Comparison of ENCODE assay signal across 15 cellular contexts in genomic region chr10:25382029-25382810, GRCh38.
"Had no signal": no experiment of that assay in that cellular context is flagged by ENCODE, and none has a peak within 500 bp of the region (broad histone marks: within the 10 kb centered on the region; RNA-seq: fewer than 3 reads in every experiment).

No MANE protein-coding gene starts in this region.

- H3K27me3 Mint-ChIP-seq: activated B cell treated with CpG ODN at 0.5 μM for 24 hours; activated CD4-positive, alpha-beta T cell treated with anti-CD3 and anti-CD28 coated beads, Interleukin-2, amount 10 ng/mL, durations not matched to agents 24 days and 14 days; type B pancreatic cell had no signal

- H3K9me3 Mint-ChIP-seq: type B pancreatic cell had no signal

- ATAC-seq: gastroesophageal sphincter, natural killer cell had no signal

- H3K4me1 Mint-ChIP-seq: activated B cell treated with CpG ODN at 0.5 μM for 24 hours; activated CD4-positive, alpha-beta T cell treated with anti-CD3 and anti-CD28 coated beads, Interleukin-2, amount 10 ng/mL, durations not matched to agents 24 days and 14 days; natural killer cell had no signal

- H3K4me3 ChIP-seq: gastroesophageal sphincter, hepatocyte, lung, SK-N-MC, suprapubic skin had no signal

- H3K27me3 ChIP-seq: brain microvascular endothelial cell, gastroesophageal sphincter, hepatocyte, suprapubic skin had no signal

- H3K36me3 ChIP-seq: brain microvascular endothelial cell, gastroesophageal sphincter, suprapubic skin had no signal

- H3K79me2 ChIP-seq: hepatocyte had no signal

- H3K4me1 ChIP-seq: gastroesophageal sphincter, suprapubic skin had no signal

- H3K27ac ChIP-seq: brain microvascular endothelial cell, gastroesophageal sphincter, hepatocyte, SK-N-MC, suprapubic skin had no signal

- H3K4me2 ChIP-seq: hepatocyte had no signal

- H3K27ac Mint-ChIP-seq: activated B cell treated with CpG ODN at 0.5 μM for 24 hours; activated CD4-positive, alpha-beta T cell treated with anti-CD3 and anti-CD28 coated beads, Interleukin-2, amount 10 ng/mL, durations not matched to agents 24 days and 14 days; natural killer cell; type B pancreatic cell had no signal

- H2AFZ ChIP-seq: hepatocyte had no signal

- H3K36me3 Mint-ChIP-seq: type B pancreatic cell had no signal

- DNase-seq: activated B cell treated with CpG ODN at 0.5 μM for 24 hours; activated CD4-positive, alpha-beta T cell treated with anti-CD3 and anti-CD28 coated beads, Interleukin-2, amount 10 ng/mL, durations not matched to agents 24 days and 14 days; activated CD8-positive, alpha-beta memory T cell treated with anti-CD3 and anti-CD28 coated beads for 24 hours; activated naive CD4-positive, alpha-beta T cell treated with Interleukin-2 at 50 U/mL for 16 hours; brain microvascular endothelial cell; natural killer cell; stimulated activated CD4-positive, alpha-beta T cell treated with anti-CD3 and anti-CD28 coated beads, Interleukin-12 subunit alpha, Interleukin-12 subunit beta, amount 100 ng/mL, for 4 hours; stimulated activated naive CD4-positive, alpha-beta T cell treated with Interleukin-2 at 50 U/mL for 16 hours; T-helper 1 cell had no signal

- H3K4me3 Mint-ChIP-seq: activated B cell treated with CpG ODN at 0.5 μM for 24 hours; activated CD4-positive, alpha-beta T cell treated with anti-CD3 and anti-CD28 coated beads, Interleukin-2, amount 10 ng/mL, durations not matched to agents 24 days and 14 days; natural killer cell; type B pancreatic cell had no signal
